ENCODE assay signal across 9 cellular contexts in genomic region chr1:42747125-42747524, GRCh38. TPM values are rescaled to one million over a fixed set of nuclear protein-coding genes. Genes with fewer than 3 reads are reported as not detected.
DNase-seq lines count a peak whose midpoint lies in the region; ATAC-seq and TF ChIP-seq lines count a peak whose summit lies in the region.
"Had no signal": no experiment of that assay in that cellular context is flagged by ENCODE, and none has a peak within 500 bp of the region (broad histone marks: within the 10 kb centered on the region; RNA-seq: fewer than 3 reads in every experiment).

No MANE protein-coding gene starts in this region.

- H2AFZ ChIP-seq in OCI-LY3 (ENCODE audit: low read depth, low read length) = no peak overlapping the region

- H3K36me3 Mint-ChIP-seq in activated naive CD8-positive, alpha-beta T cell treated with anti-CD3 and anti-CD28 coated beads for 36 hours = peaks cover 14% of the 10 kb centered on the region

- H3K9me3 Mint-ChIP-seq in activated naive CD8-positive, alpha-beta T cell treated with anti-CD3 and anti-CD28 coated beads for 36 hours = peaks cover 5% of the 10 kb centered on the region

- ATAC-seq in HG02642 (IDR thresholded peaks at IDR 0.05; ENCODE audit: poor library complexity, unreplicated experiment) = no peak

- peaks cover 13% of the 10 kb centered on the region for H3K36me3 ChIP-seq in OCI-LY3 (replicated peaks; ENCODE audit: low read depth, low read length)

- no peaks in the 10 kb centered on the region for H3K9me3 ChIP-seq in OCI-LY3 (ENCODE audit: insufficient read depth, low read length)

- H3K27ac ChIP-seq in OCI-LY3 (ENCODE audit: low read length) = no peak overlapping the region

- peak; percentile 17 for DNase-seq in NCI-H2171 treated with DMSO at 0.1 percent for 48 hours (lab: John Stamatoyannopoulos, UW)
- no peak for DNase-seq in NCI-H2171 (lab: John Stamatoyannopoulos, UW)
- DNase-seq in activated naive CD8-positive, alpha-beta T cell treated with anti-CD3 and anti-CD28 coated beads for 36 hours = peak; percentile 36
- DNase-seq in hepatic stellate cell (ENCODE audit: low spot score) = peak; percentile 52
- DNase-seq in stimulated activated CD4-positive, alpha-beta T cell treated with anti-CD3 and anti-CD28 coated beads, Interleukin-2, amount 100 ng/mL, for 4 hours (ENCODE audit: low read depth) = peak; percentile 27
- DNase-seq in HK-2 (ENCODE audit: unreplicated experiment) = no peak

- H3K27me3 Mint-ChIP-seq in activated naive CD8-positive, alpha-beta T cell treated with anti-CD3 and anti-CD28 coated beads for 36 hours = no peaks in the 10 kb centered on the region

- no peaks in the 10 kb centered on the region for H3K79me2 ChIP-seq in OCI-LY3 (ENCODE audit: low read length)

- H3K4me3 ChIP-seq in OCI-LY3 (ENCODE audit: low read length) = no peak overlapping the region

- no peak overlapping the region for H3K4me2 ChIP-seq in OCI-LY3 (ENCODE audit: low read length)

- no peak overlapping the region for H3K27ac Mint-ChIP-seq in activated naive CD8-positive, alpha-beta T cell treated with anti-CD3 and anti-CD28 coated beads for 36 hours

- H3K27me3 ChIP-seq in OCI-LY3 (ENCODE audit: low read depth, low read length) = no peaks in the 10 kb centered on the region

- peak; percentile 56 for TF ChIP-seq CTCF in OCI-LY3 (IDR thresholded peaks at IDR 0.05; ENCODE audit: low read depth, low read length)

- no peaks in the 10 kb centered on the region for H3K4me1 ChIP-seq in OCI-LY3 (ENCODE audit: low read length)

- H3K4me3 Mint-ChIP-seq in activated naive CD8-positive, alpha-beta T cell treated with anti-CD3 and anti-CD28 coated beads for 36 hours = no peak overlapping the region

- no peak overlapping the region for H3K9ac ChIP-seq in OCI-LY3 (ENCODE audit: low read length)

- no peaks in the 10 kb centered on the region for H4K20me1 ChIP-seq in OCI-LY3 (ENCODE audit: insufficient read depth, low read length)

- peaks cover 1% of the 10 kb centered on the region for H3K4me1 Mint-ChIP-seq in activated naive CD8-positive, alpha-beta T cell treated with anti-CD3 and anti-CD28 coated beads for 36 hours

RNA-seq across cellular contexts. Expression of gene CLDN19, which starts 7.1 kb away (rescaled TPM):
- total RNA-seq in activated naive CD8-positive, alpha-beta T cell treated with anti-CD3 and anti-CD28 coated beads for 36 hours = not detected
- total RNA-seq: Daoy had no signal

RNA-seq across cellular contexts. Expression of gene P3H1, which starts 19.7 kb away (rescaled TPM):
- 10 to 100 TPM; 24.1 to 27.8 TPM for total RNA-seq in activated naive CD8-positive, alpha-beta T cell treated with anti-CD3 and anti-CD28 coated beads for 36 hours

RNA-seq across cellular contexts. Expression of gene C1orf50, which starts 19.9 kb away (rescaled TPM):
- total RNA-seq in activated naive CD8-positive, alpha-beta T cell treated with anti-CD3 and anti-CD28 coated beads for 36 hours = 1 to 10 TPM; 6.9 to 7.2 TPM

RNA-seq across cellular contexts. Expression of gene TMEM269, which starts 37.7 kb away (rescaled TPM):
- under 1 TPM; 0.06 to 0.32 TPM for total RNA-seq in activated naive CD8-positive, alpha-beta T cell treated with anti-CD3 and anti-CD28 coated beads for 36 hours
- total RNA-seq: Daoy had no signal

Comparison
In these comparisons a context has a peak if more than half of its experiments do, and no peak if none do; other contexts are left out.
1. DNase-seq: peak in NCI-H2171 treated with DMSO at 0.1 percent for 48 hours (single experiment), activated naive CD8-positive, alpha-beta T cell treated with anti-CD3 and anti-CD28 coated beads for 36 hours (single experiment), hepatic stellate cell (single experiment) and stimulated activated CD4-positive, alpha-beta T cell treated with anti-CD3 and anti-CD28 coated beads, Interleukin-2, amount 100 ng/mL, for 4 hours (single experiment); none in NCI-H2171 (single experiment) and HK-2 (single experiment).